Comparison of ENCODE assay signal across 28 cellular contexts in the genomic region with DNA sequence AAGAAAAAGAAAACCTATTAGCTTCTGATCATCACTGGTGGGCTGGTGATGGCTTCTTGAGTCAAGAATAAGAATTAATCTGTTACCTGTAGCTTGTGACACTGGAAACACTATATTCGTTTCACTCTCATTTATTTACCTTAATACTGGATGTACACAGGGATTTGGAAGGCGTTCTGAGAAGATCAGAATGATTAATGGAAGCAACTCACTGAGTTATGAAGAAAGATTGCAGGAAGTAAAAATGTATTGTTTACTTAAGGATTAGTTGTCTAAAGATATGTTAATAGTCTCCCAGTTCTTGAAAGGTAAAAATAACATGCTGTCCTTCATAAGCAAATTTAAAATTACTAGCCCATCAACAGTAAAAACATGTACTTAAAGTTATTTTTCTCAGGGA.
"Had no signal": no experiment of that assay in that cellular context is flagged by ENCODE, and none has a peak within 500 bp of the region (broad histone marks: within the 10 kb centered on the region; RNA-seq: fewer than 3 reads in every experiment).

No MANE protein-coding gene starts in this region.

- H3K27me3 ChIP-seq: cardiac muscle cell, colonic mucosa, gastroesophageal sphincter, hepatocyte, thyroid gland, upper lobe of left lung had no signal

- H3K27ac ChIP-seq: cardiac muscle cell, colonic mucosa, gastroesophageal sphincter, hepatocyte, thyroid gland, upper lobe of left lung had no signal

- H3K79me2 ChIP-seq: hepatocyte had no signal

- H3K9me3 ChIP-seq: colonic mucosa, gastroesophageal sphincter, mucosa of descending colon, thyroid gland, upper lobe of left lung had no signal

- FAIRE-seq: endometrium, keratinocyte had no signal

- H3K36me3 ChIP-seq: cardiac muscle cell, colonic mucosa, gastroesophageal sphincter, thyroid gland, upper lobe of left lung had no signal

- DNase-seq: activated CD4-positive, alpha-beta T cell treated with anti-CD3 and anti-CD28 coated beads for 4 hours; activated CD4-positive, alpha-beta T cell treated with anti-CD3 and anti-CD28 coated beads, Interleukin-2, amount 50 U/mL, for 4 hours; activated naive CD4-positive, alpha-beta T cell; activated T-cell treated with anti-CD3 and anti-CD28 coated beads for 4 hours; activated T-cell treated with anti-CD3 and anti-CD28 coated beads, Interleukin-2, amount 50 U/mL, for 72 hours; cerebellar nuclear complex; colonic mucosa; effector CD8-positive, alpha-beta T cell; left cardiac atrium; left ventricle myocardium superior; mucosa of descending colon; retina; stimulated activated CD4-positive, alpha-beta T cell treated with anti-CD3 and anti-CD28 coated beads, Interleukin-1b, Interleukin-23, amount 100 ng/mL, for 48 hours; stimulated activated CD4-positive, alpha-beta T cell treated with anti-CD3 and anti-CD28 coated beads, Interleukin-4, amount 100 ng/mL, for 4 hours; stimulated activated CD8-positive, alpha-beta memory T cell treated with anti-CD3 and anti-CD28 coated beads, Interleukin-4, amount 100 ng/mL, for 48 hours; stimulated activated naive CD8-positive, alpha-beta T cell treated with anti-CD3 and anti-CD28 coated beads, Interleukin-15, amount 100 ng/mL, for 72 hours; substantia nigra; thyroid gland; upper lobe of left lung had no signal

- ATAC-seq: activated naive CD4-positive, alpha-beta T cell treated with anti-CD3 and anti-CD28 coated beads, Interleukin-2, amount 50 U/mL, for 72 hours; activated T-cell treated with anti-CD3 and anti-CD28 coated beads, Interleukin-2, amount 50 U/mL, for 72 hours; gastroesophageal sphincter; left cardiac atrium; left ventricle myocardium superior; mucosa of descending colon; natural killer cell treated with Interleukin-12 subunit alpha and Interleukin-12 subunit beta and Interleukin-15 and Interleukin-18, amount 100 ng/mL, for 72 hours; stimulated activated memory B cell treated with anti-CD40 and anti-IgM and Interleukin-4, amounts not matched to agents 10 μg/mL and 1 μg/mL and 100 μg/mL, for 72 hours; stimulated activated naive CD8-positive, alpha-beta T cell treated with anti-CD3 and anti-CD28 coated beads, Interleukin-15, amount 100 ng/mL, for 72 hours had no signal

- H3K4me1 ChIP-seq: colonic mucosa, gastroesophageal sphincter, thyroid gland, upper lobe of left lung had no signal

- H3K4me3 ChIP-seq: cardiac muscle cell, colonic mucosa, gastroesophageal sphincter, hepatocyte, mucosa of descending colon, smooth muscle cell, thyroid gland, upper lobe of left lung had no signal

- H2AFZ ChIP-seq: hepatocyte had no signal

- H3K4me2 ChIP-seq: hepatocyte, smooth muscle cell had no signal
